In the genomic region with DNA sequence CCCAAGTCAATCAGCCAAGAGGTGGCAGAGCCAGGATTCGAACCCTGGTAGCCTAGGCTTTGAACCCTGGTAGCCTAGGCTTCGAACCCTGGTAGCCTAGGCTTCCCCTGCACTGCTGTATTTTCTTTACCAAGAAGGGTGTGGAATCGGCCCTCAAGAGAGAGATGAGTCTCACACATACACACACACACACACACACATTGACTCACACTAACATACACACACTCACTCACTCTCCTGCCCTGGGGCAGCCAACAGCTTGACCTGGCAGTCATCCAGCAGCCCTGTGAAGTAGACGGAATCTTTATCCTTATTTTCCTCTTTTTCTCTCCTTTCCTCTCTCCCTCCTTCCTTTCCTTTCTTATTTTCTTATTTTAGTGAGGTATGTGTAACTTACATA, we compare ENCODE assay signal across 8 cellular contexts. TPM values are rescaled to one million over a fixed set of nuclear protein-coding genes. Genes with fewer than 3 reads are reported as not detected.
DNase-seq lines count a peak whose midpoint lies in the region; ATAC-seq and TF ChIP-seq lines count a peak whose summit lies in the region.

No MANE protein-coding gene starts in this region.

- H3K36me3 Mint-ChIP-seq in activated T-helper 2 cell treated with anti-CD3 and anti-CD28 coated beads, Interferon-gamma antibody, Interleukin-2, Interleukin-4, amounts not matched to agents 10 μg/mL and 5 μg/mL and 100 μg/mL, durations not matched to agents 14 hours and 24 hours and 36 hours (ENCODE audit: low read depth): peaks cover 3% of the 10 kb centered on the region

- ATAC-seq in HG03045 (IDR thresholded peaks at IDR 0.05; ENCODE audit: unreplicated experiment) (no peak), GM19463 (IDR thresholded peaks at IDR 0.05; ENCODE audit: unreplicated experiment) (no peak), HG03025 (IDR thresholded peaks at IDR 0.05; ENCODE audit: low FRiP score, unreplicated experiment) (no peak)

- peak; percentile 31 for DNase-seq in HS-5 (ENCODE audit: low read depth)
- DNase-seq in amniotic epithelial cell (ENCODE audit: low read depth): peak; percentile 95
- DNase-seq in kidney epithelial cell (ENCODE audit: low read depth): peak; percentile 89
- peak; percentile 84 for DNase-seq in stromal cell of bone marrow (ENCODE audit: low read depth)
- no peak for DNase-seq in activated T-helper 2 cell treated with anti-CD3 and anti-CD28 coated beads, Interferon-gamma antibody, Interleukin-2, Interleukin-4, amounts not matched to agents 10 μg/mL and 5 μg/mL and 100 μg/mL, durations not matched to agents 14 hours and 24 hours and 36 hours (ENCODE audit: low spot score)

- TF ChIP-seq CTCF in kidney epithelial cell (IDR thresholded peaks at IDR 0.05; ENCODE audit: insufficient read depth, low read length, poor library complexity, severe bottlenecking): no peak

- H3K27ac Mint-ChIP-seq in activated T-helper 2 cell treated with anti-CD3 and anti-CD28 coated beads, Interferon-gamma antibody, Interleukin-2, Interleukin-4, amounts not matched to agents 10 μg/mL and 5 μg/mL and 100 μg/mL, durations not matched to agents 14 hours and 24 hours and 36 hours: no peak overlapping the region

- H3K27me3 Mint-ChIP-seq in activated T-helper 2 cell treated with anti-CD3 and anti-CD28 coated beads, Interferon-gamma antibody, Interleukin-2, Interleukin-4, amounts not matched to agents 10 μg/mL and 5 μg/mL and 100 μg/mL, durations not matched to agents 14 hours and 24 hours and 36 hours (ENCODE audit: low read depth): no peaks in the 10 kb centered on the region

- no peak overlapping the region for H3K4me3 Mint-ChIP-seq in activated T-helper 2 cell treated with anti-CD3 and anti-CD28 coated beads, Interferon-gamma antibody, Interleukin-2, Interleukin-4, amounts not matched to agents 10 μg/mL and 5 μg/mL and 100 μg/mL, durations not matched to agents 14 hours and 24 hours and 36 hours (ENCODE audit: low read depth)

- no peaks in the 10 kb centered on the region for H3K9me3 Mint-ChIP-seq in activated T-helper 2 cell treated with anti-CD3 and anti-CD28 coated beads, Interferon-gamma antibody, Interleukin-2, Interleukin-4, amounts not matched to agents 10 μg/mL and 5 μg/mL and 100 μg/mL, durations not matched to agents 14 hours and 24 hours and 36 hours

- no peaks in the 10 kb centered on the region for H3K36me3 ChIP-seq in kidney epithelial cell (ENCODE audit: control insufficient read depth, insufficient read depth, low read length)

- intact Hi-C loops in activated T-helper 2 cell treated with anti-CD3 and anti-CD28 coated beads, Interferon-gamma antibody, Interleukin-2, Interleukin-4, amounts not matched to agents 10 μg/mL and 5 μg/mL and 100 μg/mL, durations not matched to agents 14 hours and 24 hours and 36 hours (cut with micrococcal nuclease): no loop called here

- H3K4me1 Mint-ChIP-seq in activated T-helper 2 cell treated with anti-CD3 and anti-CD28 coated beads, Interferon-gamma antibody, Interleukin-2, Interleukin-4, amounts not matched to agents 10 μg/mL and 5 μg/mL and 100 μg/mL, durations not matched to agents 14 hours and 24 hours and 36 hours (ENCODE audit: low read depth): no peaks in the 10 kb centered on the region

- no peaks in the 10 kb centered on the region for H3K27me3 ChIP-seq in kidney epithelial cell (ENCODE audit: control insufficient read depth, insufficient read depth, low read length)

- no peak overlapping the region for H3K4me3 ChIP-seq in kidney epithelial cell (ENCODE audit: low read depth, low read length)

RNA-seq across cellular contexts. Expression of a gene that starts 55.4 kb away (rescaled TPM):
- 71.5 and 81.1 TPM in 2 replicates for total RNA-seq in kidney epithelial cell
- total RNA-seq in activated T-helper 2 cell treated with anti-CD3 and anti-CD28 coated beads, Interferon-gamma antibody, Interleukin-2, Interleukin-4, amounts not matched to agents 10 μg/mL and 5 μg/mL and 100 μg/mL, durations not matched to agents 14 hours and 24 hours and 36 hours: 59.1 and 64.3 TPM in 2 replicates
